ENCODE assay signal across 20 cellular contexts in the genomic region with DNA sequence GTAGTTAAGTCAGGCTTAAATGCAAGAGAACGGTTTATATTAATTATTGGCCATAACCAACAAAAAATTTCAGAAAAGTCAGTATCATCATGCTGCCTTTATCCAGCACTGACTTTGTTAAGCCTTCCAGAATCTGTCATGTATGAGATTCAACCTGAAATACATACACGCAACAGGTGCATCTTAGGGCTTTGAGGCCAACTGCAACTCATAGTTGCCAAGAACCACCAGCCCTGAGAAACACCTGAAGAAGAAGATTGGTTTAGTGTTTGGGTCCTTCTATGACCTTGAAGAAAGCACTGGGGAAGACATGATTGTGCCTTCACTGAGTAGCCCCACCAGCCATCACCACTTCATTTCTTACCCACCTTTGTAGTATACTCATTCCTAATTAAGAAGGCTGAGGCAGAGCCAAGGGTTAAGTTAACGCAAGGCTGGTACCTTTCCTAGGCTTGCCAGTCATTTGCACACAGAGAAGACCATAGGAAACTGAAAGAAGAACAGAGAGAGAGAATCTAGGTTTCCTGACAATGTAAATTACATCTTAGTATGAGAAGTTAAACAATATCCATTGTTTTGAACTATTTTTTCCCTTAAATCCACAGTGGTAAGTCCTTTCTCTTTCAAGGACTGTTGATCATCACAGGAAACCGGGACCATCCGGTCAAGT.
DNase-seq lines count a peak whose midpoint lies in the region; ATAC-seq and TF ChIP-seq lines count a peak whose summit lies in the region.
"Had no signal": no experiment of that assay in that cellular context is flagged by ENCODE, and none has a peak within 500 bp of the region (broad histone marks: within the 10 kb centered on the region; RNA-seq: fewer than 3 reads in every experiment).

No MANE protein-coding gene starts in this region.

- H3K9me3 Mint-ChIP-seq in immature natural killer cell (no peaks in the 10 kb centered on the region), type B pancreatic cell (no peaks in the 10 kb centered on the region)
- H3K9me3 Mint-ChIP-seq: natural killer cell had no signal

- H3K36me3 ChIP-seq in esophagus muscularis mucosa, result no peaks in the 10 kb centered on the region
- H3K36me3 ChIP-seq: heart left ventricle, SJCRH30, uterus had no signal

- peaks cover 7 to 24% (median 10%) of the 10 kb centered on the region in 3 donors for H3K27me3 Mint-ChIP-seq in immature natural killer cell (ENCODE audit: low read depth in 3 of 3)
- peaks cover 33% of the 10 kb centered on the region for H3K27me3 Mint-ChIP-seq in type B pancreatic cell

- H3K9me3 ChIP-seq in esophagus muscularis mucosa, result no peaks in the 10 kb centered on the region
- H3K9me3 ChIP-seq: heart left ventricle, SJCRH30, uterus had no signal

- TF ChIP-seq CTCF in GM12865 (IDR thresholded peaks at IDR 0.05; ENCODE audit: insufficient read depth, low read depth, low read length, missing control alignments) (no peak), esophagus muscularis mucosa (IDR thresholded peaks at IDR 0.05) (no peak), type B pancreatic cell (conservative IDR thresholded peaks at IDR 0.05) (no peak)

- no peaks in the 10 kb centered on the region for H3K36me3 Mint-ChIP-seq in immature natural killer cell
- H3K36me3 Mint-ChIP-seq in type B pancreatic cell, result no peaks in the 10 kb centered on the region
- H3K36me3 Mint-ChIP-seq: activated CD8-positive, alpha-beta memory T cell treated with anti-CD3 and anti-CD28 coated beads, Interleukin-2, amount 10 ng/mL, durations not matched to agents 7 days and 5 days; CD8-positive, alpha-beta memory T cell; natural killer cell had no signal

- peaks cover 0 to 6% (median 0%) of the 10 kb centered on the region in 4 donors for H3K4me1 ChIP-seq in esophagus muscularis mucosa
- H3K4me1 ChIP-seq: heart left ventricle, SJCRH30, uterus had no signal

- H3K4me3 ChIP-seq in GM12865 (ENCODE audit: low read depth, low read length) (no peak overlapping the region), esophagus muscularis mucosa (no peak overlapping the region)
- H3K4me3 ChIP-seq: heart left ventricle, SJCRH30, uterus had no signal

- ATAC-seq in GM21447 (IDR thresholded peaks at IDR 0.05; ENCODE audit: unreplicated experiment), result peak; percentile 42
- peak; percentile 40 for ATAC-seq in HG03442 (IDR thresholded peaks at IDR 0.05; ENCODE audit: unreplicated experiment)
- ATAC-seq: activated CD8-positive, alpha-beta memory T cell treated with anti-CD3 and anti-CD28 coated beads, Interleukin-2, amount 10 ng/mL, durations not matched to agents 7 days and 5 days; heart left ventricle; natural killer cell had no signal

- no peak overlapping the region for H3K4me3 Mint-ChIP-seq in immature natural killer cell
- H3K4me3 Mint-ChIP-seq in type B pancreatic cell, result no peak overlapping the region
- H3K4me3 Mint-ChIP-seq: activated CD8-positive, alpha-beta memory T cell treated with anti-CD3 and anti-CD28 coated beads, Interleukin-2, amount 10 ng/mL, durations not matched to agents 7 days and 5 days; CD8-positive, alpha-beta memory T cell; natural killer cell had no signal

- no peak for TF ChIP-seq POLR2A in esophagus muscularis mucosa (IDR thresholded peaks at IDR 0.05; ENCODE audit: low read depth)

- DNase-seq in GM12865 (ENCODE audit: low read depth), result peak; percentile 32
- peak; percentile 78 for DNase-seq in esophagus muscularis mucosa (ENCODE audit: extremely low spot score)
- no peak for DNase-seq in cerebellar nuclear complex (lab: John Stamatoyannopoulos, UW)
- DNase-seq in immature natural killer cell, result no peak
- no peak for DNase-seq in type B pancreatic cell (ENCODE audit: extremely low spot score, unreplicated experiment)
- no peak for DNase-seq in T1000 (lab: John Stamatoyannopoulos, UW)
- DNase-seq: activated CD4-positive, alpha-beta T cell treated with anti-CD3 and anti-CD28 coated beads for 1 hour; activated CD8-positive, alpha-beta memory T cell treated with anti-CD3 and anti-CD28 coated beads, Interleukin-2, amount 10 ng/mL, durations not matched to agents 7 days and 5 days; CD8-positive, alpha-beta memory T cell; heart left ventricle; mesendoderm; natural killer cell; NCI-H1417; NCI-H69; posterior cingulate gyrus; SJCRH30; stimulated activated CD4-positive, alpha-beta T cell treated with anti-CD3 and anti-CD28 coated beads, Interleukin-2, amount 100 ng/mL, for 48 hours; uterus had no signal

- peaks cover 0 to 16% (median 0%) of the 10 kb centered on the region in 4 donors for H3K27me3 ChIP-seq in esophagus muscularis mucosa
- H3K27me3 ChIP-seq: SJCRH30, uterus had no signal

- intact Hi-C loops in esophagus muscularis mucosa (cut with DNase I), result no loop called here

- H3K4me1 Mint-ChIP-seq in immature natural killer cell (no peaks in the 10 kb centered on the region), type B pancreatic cell (ENCODE audit: unreplicated experiment) (no peaks in the 10 kb centered on the region)
- H3K4me1 Mint-ChIP-seq: activated CD8-positive, alpha-beta memory T cell treated with anti-CD3 and anti-CD28 coated beads, Interleukin-2, amount 10 ng/mL, durations not matched to agents 7 days and 5 days; CD8-positive, alpha-beta memory T cell; natural killer cell had no signal

- H3K27ac ChIP-seq in esophagus muscularis mucosa (replicated peaks in 1 of 4), result no peak overlapping the region
- H3K27ac ChIP-seq: heart left ventricle, SJCRH30, uterus had no signal

- whole genome bisulfite sequencing in esophagus muscularis mucosa, result 91% methylated on average over 5 of the region's 5 CpGs

- TF ChIP-seq EP300 in esophagus muscularis mucosa (IDR thresholded peaks at IDR 0.05), result no peak

- H3K27ac Mint-ChIP-seq in immature natural killer cell (no peak overlapping the region), type B pancreatic cell (no peak overlapping the region)
- H3K27ac Mint-ChIP-seq: activated CD8-positive, alpha-beta memory T cell treated with anti-CD3 and anti-CD28 coated beads, Interleukin-2, amount 10 ng/mL, durations not matched to agents 7 days and 5 days; CD8-positive, alpha-beta memory T cell; natural killer cell had no signal

Comparison
In these comparisons a context has a peak if more than half of its experiments do, and no peak if none do; other contexts are left out.
1. DNase-seq: peak in GM12865 (single experiment) and esophagus muscularis mucosa (single experiment); none in cerebellar nuclear complex (0 of 2), immature natural killer cell (0 of 3), type B pancreatic cell (single experiment) and T1000 (single experiment).